9 cellular contexts compared by ENCODE assay signal in the genomic region with DNA sequence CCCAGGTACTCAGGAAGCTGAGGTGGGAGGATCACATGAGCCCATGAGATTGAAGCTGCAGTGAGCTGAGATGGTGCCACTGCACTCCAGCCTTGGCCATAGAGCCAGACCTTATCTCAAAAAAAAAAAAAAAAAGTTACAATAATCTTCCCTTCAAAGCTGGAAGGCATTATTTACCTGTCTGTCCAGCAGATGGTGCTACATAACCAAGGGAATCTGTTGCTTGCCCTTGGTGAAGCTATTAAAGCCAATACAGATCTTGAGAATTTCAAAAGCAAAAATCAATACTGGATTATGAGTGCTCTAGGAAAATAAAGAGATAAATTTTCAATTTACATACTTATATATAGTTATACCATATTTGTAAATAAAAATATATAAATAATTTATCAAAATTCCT. TPM values are rescaled to one million over a fixed set of nuclear protein-coding genes. Genes with fewer than 3 reads are reported as not detected.
A peak's percentile ranks its signal among the peaks of the same experiment; 100 is the strongest.
DNase-seq lines count a peak whose midpoint lies in the region; ATAC-seq and TF ChIP-seq lines count a peak whose summit lies in the region.
"Had no signal": no experiment of that assay in that cellular context is flagged by ENCODE, and none has a peak within 500 bp of the region (broad histone marks: within the 10 kb centered on the region; RNA-seq: fewer than 3 reads in every experiment).

No MANE protein-coding gene starts in this region.

- POLR2A ChIA-PET in BJ (lab: Charles Lee) = interaction anchor here (0.6 kb wide), 1 partner anchor 486 kb away, joined by 3 read pairs; no protein-coding TSS in a partner anchor
- POLR2A ChIA-PET in Panc1 (lab: Charles Lee) = no interaction called here

- H3K4me3 ChIP-seq in BJ (ENCODE audit: low read depth, low read length) = no peak overlapping the region
- H3K4me3 ChIP-seq in Panc1 (ENCODE audit: low read depth in 2 of 2, low read length in 2 of 2) = no peak overlapping the region
- H3K4me3 ChIP-seq in brain microvascular endothelial cell (ENCODE audit: low read depth, low read length) = no peak overlapping the region
- H3K4me3 ChIP-seq: skin epidermis had no signal

- CTCF ChIA-PET in BJ (lab: Yijun Ruan, JAX) (interaction anchor here (0.7 to 4.5 kb wide), 15 partner anchors 9 to 184 kb away, joined by 3 to 56 read pairs (median 3); no protein-coding TSS in a partner anchor), Panc1 (lab: Charles Lee) (interaction anchor here (0.6 to 1.1 kb wide), 9 partner anchors 21 to 483 kb away, joined by 4 to 12 read pairs (median 5); partner anchors contain the start of gene HERC6)

- H3K27ac ChIP-seq in Panc1 (ENCODE audit: low read length) (no peak overlapping the region), brain microvascular endothelial cell (no peak overlapping the region)
- H3K27ac ChIP-seq: skin epidermis had no signal

- H3K27me3 ChIP-seq in BJ (ENCODE audit: control insufficient read depth, insufficient read depth, low read length) (no peaks in the 10 kb centered on the region), Panc1 (ENCODE audit: control insufficient read depth, insufficient read depth, low read length) (no peaks in the 10 kb centered on the region), brain microvascular endothelial cell (replicated peaks) (no peaks in the 10 kb centered on the region)

- in situ Hi-C loops in GM13976 (cut with MboI; ENCODE audit: low sequenced_read_pairs, unreplicated experiment) (loop anchor here (10.0 to 25.0 kb wide), 2 partner anchors 181 to 479 kb away; partner anchors contain the start of gene PYURF), Panc1 (cut with HindIII; ENCODE audit: low pct_unique_long_range_greater_than_20kb, low sequenced_read_pairs) (no loop called here), brain microvascular endothelial cell (cut with HindIII; ENCODE audit: low pct_ligation_motif_present, low sequenced_read_pairs) (no loop called here)

- peak; percentile 84 for ATAC-seq in HG03354 (IDR thresholded peaks at IDR 0.05; ENCODE audit: poor library complexity, severe bottlenecking, unreplicated experiment)
- no peak for ATAC-seq in Panc1
- ATAC-seq in HG03025 (IDR thresholded peaks at IDR 0.05; ENCODE audit: low FRiP score, unreplicated experiment) = no peak

- intact Hi-C loops in Panc1 (cut with micrococcal nuclease; ENCODE audit: unreplicated experiment) = loop anchor here (1.0 to 10.0 kb wide), 2 partner anchors 179 to 481 kb away; no protein-coding TSS in a partner anchor

- H3K9me3 ChIP-seq in Panc1 (ENCODE audit: control insufficient read depth, insufficient read depth, low read depth, low read length) = no peaks in the 10 kb centered on the region

- H3K36me3 ChIP-seq in BJ (ENCODE audit: control insufficient read depth, insufficient read depth, low read length) = peaks cover 12% of the 10 kb centered on the region
- peaks cover 1% of the 10 kb centered on the region; the same call in 1 of the 2 replicates for H3K36me3 ChIP-seq in Panc1 (ENCODE audit: control insufficient read depth, insufficient read depth, low read length)
- peaks cover 5% of the 10 kb centered on the region for H3K36me3 ChIP-seq in brain microvascular endothelial cell (replicated peaks)

- TF ChIP-seq CTCF in BJ (IDR thresholded peaks at IDR 0.05; ENCODE audit: insufficient read depth, low read depth, low read length) (peak; percentile 66), GM13976 (IDR thresholded peaks at IDR 0.05; ENCODE audit: borderline replicate concordance, control extremely low read depth, extremely low read depth, insufficient read depth, missing control alignments) (peak; percentile 62), Panc1 (IDR thresholded peaks at IDR 0.05) (peak; percentile 70; the same call in 1 of the 2 replicates), brain microvascular endothelial cell (IDR thresholded peaks at IDR 0.05; ENCODE audit: low read depth, low read length, missing control alignments) (peak; percentile 68)

- no peaks in the 10 kb centered on the region for H3K4me1 ChIP-seq in Panc1 (ENCODE audit: control insufficient read depth, insufficient read depth, low read length)

- no TSS peak for BruUV-seq in Panc1 (replicated peaks; lab: Mats Ljungman, UMichigan)

- DNase-seq in BJ (ENCODE audit: low read depth) = no peak
- DNase-seq in GM13976 (ENCODE audit: low spot score) = peak; percentile 54
- DNase-seq in Panc1 (ENCODE audit: low read depth, low spot score) = peak; percentile 18
- DNase-seq in brain microvascular endothelial cell = peak; percentile 36
- peak; percentile 69 for DNase-seq in inferior parietal cortex (ENCODE audit: extremely low spot score)
- peak; percentile 51 for DNase-seq in stromal cell of bone marrow (ENCODE audit: low read depth)

RNA-seq across cellular contexts. Expression of gene PKD2, which starts 25.9 kb away (rescaled TPM):
- 67.0 and 121 TPM in 2 replicates for polyA plus RNA-seq in BJ (2011; rRNA removed)
- 78.2 and 104 TPM in 2 replicates for polyA minus RNA-seq in BJ (2011; rRNA and poly(A)+ RNA removed)
- 21.7 TPM for total RNA-seq in Panc1 (2021; ENCODE audit: unreplicated experiment)
- polyA plus RNA-seq in Panc1 (2012; ENCODE audit: insufficient read length) = 14.7 TPM

RNA-seq across cellular contexts. Expression of gene SPP1, which starts 57.8 kb away (rescaled TPM):
- polyA plus RNA-seq in BJ (2011; rRNA removed) = 4.9 and 5.4 TPM in 2 replicates
- 1.5 and 3.0 TPM in 2 replicates for polyA minus RNA-seq in BJ (2011; rRNA and poly(A)+ RNA removed)
- 1.6 TPM for total RNA-seq in Panc1 (2021; ENCODE audit: unreplicated experiment)
- 0.42 TPM for polyA plus RNA-seq in Panc1 (2012; ENCODE audit: insufficient read length)
